Comparison of ENCODE assay signal across 27 cellular contexts in the genomic region with DNA sequence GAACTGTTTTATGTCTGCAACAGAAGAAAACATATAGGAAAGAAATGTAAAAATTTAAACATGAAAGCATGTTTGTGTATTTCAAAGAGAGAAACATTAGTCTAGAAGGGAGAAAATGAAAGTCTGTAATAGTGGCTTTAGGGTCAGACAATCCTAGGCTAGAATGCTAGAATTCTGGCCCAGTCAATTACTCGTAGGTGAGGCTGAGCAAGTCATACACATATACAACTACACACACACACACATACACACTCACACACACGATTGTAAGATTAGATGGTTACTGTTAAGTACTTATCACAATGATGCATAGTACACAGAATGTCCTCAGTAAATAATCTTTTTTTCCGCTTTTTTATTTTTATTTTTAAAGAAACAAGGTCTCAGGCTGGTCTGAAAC. TPM values are rescaled to one million over a fixed set of nuclear protein-coding genes. Genes with fewer than 3 reads are reported as not detected.
DNase-seq lines count a peak whose midpoint lies in the region; ATAC-seq, FAIRE-seq and TF ChIP-seq lines count a peak whose summit lies in the region.
"Had no signal": no experiment of that assay in that cellular context is flagged by ENCODE, and none has a peak within 500 bp of the region (broad histone marks: within the 10 kb centered on the region; RNA-seq: fewer than 3 reads in every experiment).

No MANE protein-coding gene starts in this region.

- H3K9me3 Mint-ChIP-seq in CD8-positive, alpha-beta memory T cell = no peaks in the 10 kb centered on the region
- no peaks in the 10 kb centered on the region for H3K9me3 Mint-ChIP-seq in IgD-negative memory B cell
- H3K9me3 Mint-ChIP-seq in natural killer cell treated with Interleukin-12 subunit alpha and Interleukin-12 subunit beta and Interleukin-15 and Interleukin-18, amount 100 ng/mL, for 72 hours = no peaks in the 10 kb centered on the region
- H3K9me3 Mint-ChIP-seq: activated CD4-positive, alpha-beta memory T cell treated with anti-CD3 and anti-CD28 coated beads, Interleukin-2, amount 10 ng/mL, durations not matched to agents 7 days and 5 days; activated naive CD4-positive, alpha-beta T cell treated with anti-CD3 and anti-CD28 coated beads, Interleukin-2, amount 50 U/mL, for 72 hours; activated T-cell treated with anti-CD3 and anti-CD28 coated beads, Interleukin-2, amount 50 U/mL, for 24 hours; stimulated activated naive CD8-positive, alpha-beta T cell treated with anti-CD3 and anti-CD28 coated beads, Interleukin-15, Interleukin-2, amounts not matched to agents 100 ng/mL and 50 ng/mL, for 24 hours had no signal

- H3K27ac Mint-ChIP-seq in CD8-positive, alpha-beta memory T cell = peak overlapping the region; percentile 48 to 98 (median 86)
- peak overlapping the region in 2 of 3 donors; percentile 28 to 71 for H3K27ac Mint-ChIP-seq in IgD-negative memory B cell
- H3K27ac Mint-ChIP-seq in natural killer cell treated with Interleukin-12 subunit alpha and Interleukin-12 subunit beta and Interleukin-15 and Interleukin-18, amount 100 ng/mL, for 72 hours = peak overlapping the region; percentile 76 to 95
- H3K27ac Mint-ChIP-seq: stimulated activated naive CD8-positive, alpha-beta T cell treated with anti-CD3 and anti-CD28 coated beads, Interleukin-15, Interleukin-2, amounts not matched to agents 100 ng/mL and 50 ng/mL, for 24 hours had no signal

- no peak for ATAC-seq in natural killer cell treated with Interleukin-12 subunit alpha and Interleukin-12 subunit beta and Interleukin-15 and Interleukin-18, amount 100 ng/mL, for 72 hours
- ATAC-seq in GM21529 (IDR thresholded peaks at IDR 0.05; ENCODE audit: unreplicated experiment) = no peak
- ATAC-seq: activated naive CD4-positive, alpha-beta T cell treated with anti-CD3 and anti-CD28 coated beads, Interleukin-2, amount 50 U/mL, for 72 hours; foreskin keratinocyte; SK-N-SH treated with all-trans-retinoic acid at 6 μM for 48 hours had no signal

- H3K27me3 ChIP-seq in CD8-positive, alpha-beta memory T cell (ENCODE audit: insufficient read depth, low read length, poor library complexity, severe bottlenecking) = no peaks in the 10 kb centered on the region
- H3K27me3 ChIP-seq: foreskin keratinocyte, hepatocyte had no signal

- H3K27me3 Mint-ChIP-seq in CD8-positive, alpha-beta memory T cell = no peaks in the 10 kb centered on the region
- no peaks in the 10 kb centered on the region for H3K27me3 Mint-ChIP-seq in IgD-negative memory B cell
- no peaks in the 10 kb centered on the region for H3K27me3 Mint-ChIP-seq in natural killer cell treated with Interleukin-12 subunit alpha and Interleukin-12 subunit beta and Interleukin-15 and Interleukin-18, amount 100 ng/mL, for 72 hours
- H3K27me3 Mint-ChIP-seq: activated CD4-positive, alpha-beta memory T cell treated with anti-CD3 and anti-CD28 coated beads, Interleukin-2, amount 10 ng/mL, durations not matched to agents 7 days and 5 days; activated T-cell treated with anti-CD3 and anti-CD28 coated beads, Interleukin-2, amount 50 U/mL, for 24 hours; stimulated activated naive CD8-positive, alpha-beta T cell treated with anti-CD3 and anti-CD28 coated beads, Interleukin-15, Interleukin-2, amounts not matched to agents 100 ng/mL and 50 ng/mL, for 24 hours had no signal

- H3K36me3 ChIP-seq in CD8-positive, alpha-beta memory T cell (ENCODE audit: insufficient read depth, low read length) = no peaks in the 10 kb centered on the region

- no peak for DNase-seq in CD8-positive, alpha-beta memory T cell
- DNase-seq in amniotic epithelial cell (ENCODE audit: low read depth) (peak; percentile 8), NCI-H82 (lab: John Stamatoyannopoulos, UW) (no peak), D721Med (ENCODE audit: insufficient read length, low spot score) (no peak), activated gamma-delta T cell (lab: John Stamatoyannopoulos, UW) (no peak)
- DNase-seq in natural killer cell treated with Interleukin-12 subunit alpha and Interleukin-12 subunit beta and Interleukin-15 and Interleukin-18, amount 100 ng/mL, for 72 hours (ENCODE audit: low spot score) = no peak
- DNase-seq: activated CD4-positive, alpha-beta memory T cell treated with anti-CD3 and anti-CD28 coated beads, Interleukin-2, amount 10 ng/mL, durations not matched to agents 7 days and 5 days; activated CD4-positive, CD25-positive, alpha-beta regulatory T cell; activated T-cell treated with anti-CD3 and anti-CD28 coated beads, Interleukin-2, amount 50 U/mL, for 24 hours; DND-41; effector CD4-positive, alpha-beta T cell; foreskin keratinocyte; GM23248; NCI-H1436; NCI-H2107; occipital lobe; retina; stimulated activated CD4-positive, alpha-beta T cell treated with anti-CD3 and anti-CD28 coated beads, Interleukin-4, amount 100 ng/mL, for 1 hour; T-helper 9 cell; trophoblast cell had no signal

- TF ChIP-seq CTCF in D721Med (IDR thresholded peaks at IDR 0.05; ENCODE audit: insufficient read depth, missing control alignments) = no peak

- H3K36me3 Mint-ChIP-seq in CD8-positive, alpha-beta memory T cell = peaks cover 0 to 1% (median 0%) of the 10 kb centered on the region in 3 donors
- peaks cover 4% of the 10 kb centered on the region for H3K36me3 Mint-ChIP-seq in IgD-negative memory B cell
- no peaks in the 10 kb centered on the region for H3K36me3 Mint-ChIP-seq in natural killer cell treated with Interleukin-12 subunit alpha and Interleukin-12 subunit beta and Interleukin-15 and Interleukin-18, amount 100 ng/mL, for 72 hours
- H3K36me3 Mint-ChIP-seq: activated naive CD4-positive, alpha-beta T cell treated with anti-CD3 and anti-CD28 coated beads, Interleukin-2, amount 50 U/mL, for 72 hours had no signal

- H3K4me1 ChIP-seq in CD8-positive, alpha-beta memory T cell (ENCODE audit: insufficient read depth, low read length) = peaks cover 73% of the 10 kb centered on the region
- H3K4me1 ChIP-seq: foreskin keratinocyte had no signal

- H3K4me3 Mint-ChIP-seq in CD8-positive, alpha-beta memory T cell = no peak overlapping the region
- peak overlapping the region in 1 of 4 donors; percentile 21 for H3K4me3 Mint-ChIP-seq in IgD-negative memory B cell
- H3K4me3 Mint-ChIP-seq in natural killer cell treated with Interleukin-12 subunit alpha and Interleukin-12 subunit beta and Interleukin-15 and Interleukin-18, amount 100 ng/mL, for 72 hours = no peak overlapping the region
- H3K4me3 Mint-ChIP-seq: activated CD4-positive, alpha-beta memory T cell treated with anti-CD3 and anti-CD28 coated beads, Interleukin-2, amount 10 ng/mL, durations not matched to agents 7 days and 5 days; activated T-cell treated with anti-CD3 and anti-CD28 coated beads, Interleukin-2, amount 50 U/mL, for 24 hours; stimulated activated naive CD8-positive, alpha-beta T cell treated with anti-CD3 and anti-CD28 coated beads, Interleukin-15, Interleukin-2, amounts not matched to agents 100 ng/mL and 50 ng/mL, for 24 hours had no signal

- H3K4me3 ChIP-seq in CD8-positive, alpha-beta memory T cell (ENCODE audit: low read length) = no peak overlapping the region
- H3K4me3 ChIP-seq: GM23248, hepatocyte had no signal

- FAIRE-seq in D721Med (lab: Jason Lieb, UNC) = no peak

- peaks cover 54 to 82% (median 58%) of the 10 kb centered on the region in 3 donors for H3K4me1 Mint-ChIP-seq in CD8-positive, alpha-beta memory T cell
- H3K4me1 Mint-ChIP-seq in IgD-negative memory B cell = peaks cover 25 to 39% (median 36%) of the 10 kb centered on the region in 3 donors
- peaks cover 25 to 34% of the 10 kb centered on the region in 2 donors for H3K4me1 Mint-ChIP-seq in natural killer cell treated with Interleukin-12 subunit alpha and Interleukin-12 subunit beta and Interleukin-15 and Interleukin-18, amount 100 ng/mL, for 72 hours (ENCODE audit: low read depth in 2 of 2)

- CTCF ChIA-PET in CD8-positive, alpha-beta memory T cell (lab: Charles Lee) = interaction anchor here (1.5 kb wide), 1 partner anchor 252 kb away, joined by 3 read pairs; no protein-coding TSS in a partner anchor

- H3K9me3 ChIP-seq in CD8-positive, alpha-beta memory T cell (ENCODE audit: low read length) = no peaks in the 10 kb centered on the region

- no peak overlapping the region for H3K27ac ChIP-seq in CD8-positive, alpha-beta memory T cell (ENCODE audit: low read depth, low read length)
- H3K27ac ChIP-seq: foreskin keratinocyte, GM23248, hepatocyte, RWPE1 had no signal

- POLR2A ChIA-PET in CD8-positive, alpha-beta memory T cell (lab: Charles Lee) = interaction anchor here (2.5 kb wide), 1 partner anchor 37 kb away, joined by 17 read pairs; the partner anchor contains the start of gene PCF11

RNA-seq across cellular contexts. Expression of gene PCF11, which starts 37.7 kb away (rescaled TPM):
- 10 to 100 TPM; 58.8 to 63.7 TPM for total RNA-seq in CD8-positive, alpha-beta memory T cell
- 34.2 TPM for polyA plus RNA-seq in CD8-positive, alpha-beta memory T cell
- 47.4 TPM for polyA plus RNA-seq in IgD-negative memory B cell
- total RNA-seq in natural killer cell treated with Interleukin-12 subunit alpha and Interleukin-12 subunit beta and Interleukin-15 and Interleukin-18, amount 100 ng/mL, for 72 hours = 10 to 100 TPM; 63.4 to 74.3 TPM

RNA-seq across cellular contexts. Expression of gene RAB30, which starts 47.5 kb away (rescaled TPM):
- 10 to 100 TPM; 15.7 to 17.1 TPM for total RNA-seq in CD8-positive, alpha-beta memory T cell
- 5.1 TPM for polyA plus RNA-seq in CD8-positive, alpha-beta memory T cell
- 39.4 TPM for polyA plus RNA-seq in IgD-negative memory B cell
- total RNA-seq in natural killer cell treated with Interleukin-12 subunit alpha and Interleukin-12 subunit beta and Interleukin-15 and Interleukin-18, amount 100 ng/mL, for 72 hours = 10 to 100 TPM in 1 of 2 donors, 1 to 10 TPM in 1; 5.7 to 10.5 TPM
